ENCODE assay signal across 18 cellular contexts in genomic region chr7:158579662-158580646, GRCh38. TPM values are rescaled to one million over a fixed set of nuclear protein-coding genes. Genes with fewer than 3 reads are reported as not detected.
A peak's percentile ranks its signal among the peaks of the same experiment; 100 is the strongest.
DNase-seq lines count a peak whose midpoint lies in the region; ATAC-seq, FAIRE-seq and TF ChIP-seq lines count a peak whose summit lies in the region.
"Had no signal": no experiment of that assay in that cellular context is flagged by ENCODE, and none has a peak within 500 bp of the region (broad histone marks: within the 10 kb centered on the region; RNA-seq: fewer than 3 reads in every experiment).

No MANE protein-coding gene starts in this region.

- FAIRE-seq in HepG2 (lab: Jason Lieb, UNC) (no peak), pancreas (lab: Jason Lieb, UNC) (no peak)
- FAIRE-seq: D721Med had no signal

- CTCF ChIA-PET in HepG2 (lab: Yijun Ruan, JAX; ENCODE audit: low intra/inter-chr PET ratio, low total read pairs) = no interaction called here
- CTCF ChIA-PET in WTC11 (lab: Charles Lee) = no interaction called here

- no peak overlapping the region for H3K4me3 Mint-ChIP-seq in WTC11
- H3K4me3 Mint-ChIP-seq in natural killer cell treated with Interleukin-12 subunit alpha and Interleukin-12 subunit beta and Interleukin-15 and Interleukin-18, amount 100 ng/mL, for 72 hours = no peak overlapping the region
- H3K4me3 Mint-ChIP-seq: CD4-positive, CD25-positive, alpha-beta regulatory T cell; CD8-positive, alpha-beta memory T cell had no signal

- TF ChIP-seq RAD21 in HepG2 (CRISPR knock-in tag; IDR thresholded peaks at IDR 0.05) = no peak

- peak overlapping the region; percentile 64; the same call in 1 of the 2 replicates for H3K9ac ChIP-seq in HepG2 (ENCODE audit: insufficient read depth, low read depth, low read length)

- peaks cover 71% of the 10 kb centered on the region for H3K79me2 ChIP-seq in HepG2 (ENCODE audit: insufficient read depth, low read length)

- POLR2A ChIA-PET in HepG2 (lab: Yijun Ruan, JAX) = interaction anchor here (1.1 to 3.3 kb wide), 4 partner anchors 11 to 69 kb away, joined by 3 to 20 read pairs (median 6); no protein-coding TSS in a partner anchor
- POLR2A ChIA-PET in WTC11 (lab: Charles Lee) = no interaction called here

- peaks cover 19% of the 10 kb centered on the region for H3K36me3 Mint-ChIP-seq in WTC11
- peaks cover 14% of the 10 kb centered on the region for H3K36me3 Mint-ChIP-seq in natural killer cell treated with Interleukin-12 subunit alpha and Interleukin-12 subunit beta and Interleukin-15 and Interleukin-18, amount 100 ng/mL, for 72 hours

- ATAC-seq in HepG2 (peak; percentile 70), right lobe of liver (no peak), WTC11 (no peak), pancreas (no peak)
- ATAC-seq in natural killer cell treated with Interleukin-12 subunit alpha and Interleukin-12 subunit beta and Interleukin-15 and Interleukin-18, amount 100 ng/mL, for 72 hours = no peak
- ATAC-seq: HCT116 had no signal

- H3K4me1 Mint-ChIP-seq in WTC11 = no peaks in the 10 kb centered on the region
- peaks cover 0 to 3% of the 10 kb centered on the region in 2 donors for H3K4me1 Mint-ChIP-seq in natural killer cell treated with Interleukin-12 subunit alpha and Interleukin-12 subunit beta and Interleukin-15 and Interleukin-18, amount 100 ng/mL, for 72 hours (ENCODE audit: low read depth in 2 of 2)
- H3K4me1 Mint-ChIP-seq: CD8-positive, alpha-beta memory T cell had no signal

- peaks cover 6% of the 10 kb centered on the region for H3K9me3 ChIP-seq in HepG2 (ENCODE audit: low read length)
- no peaks in the 10 kb centered on the region for H3K9me3 ChIP-seq in right lobe of liver
- H3K9me3 ChIP-seq in pancreas = no peaks in the 10 kb centered on the region
- H3K9me3 ChIP-seq: BE2C had no signal

- DNase-seq in HepG2 (ENCODE audit: low spot score) (peak; percentile 69), right lobe of liver (no peak), WTC11 (ENCODE audit: low spot score) (no peak), pancreas (no peak), NCI-H2107 treated with DMSO at 0.1 percent for 48 hours (lab: John Stamatoyannopoulos, UW; ENCODE audit: unreplicated experiment) (no peak), MV-4-11 (lab: John Stamatoyannopoulos, UW) (no peak)
- no peak for DNase-seq in natural killer cell treated with Interleukin-12 subunit alpha and Interleukin-12 subunit beta and Interleukin-15 and Interleukin-18, amount 100 ng/mL, for 72 hours (ENCODE audit: low spot score)
- DNase-seq: BE2C; C1 segment of cervical spinal cord; CD4-positive, CD25-positive, alpha-beta regulatory T cell; CD8-positive, alpha-beta memory T cell; COR-L47; DMS79 treated with DMSO at 0.1 percent for 48 hours; GF-D8; GOT3; H7 had no signal

- no peak overlapping the region for H3K27ac Mint-ChIP-seq in WTC11
- H3K27ac Mint-ChIP-seq in natural killer cell treated with Interleukin-12 subunit alpha and Interleukin-12 subunit beta and Interleukin-15 and Interleukin-18, amount 100 ng/mL, for 72 hours = no peak overlapping the region
- H3K27ac Mint-ChIP-seq: CD4-positive, CD25-positive, alpha-beta regulatory T cell; CD8-positive, alpha-beta memory T cell had no signal

- H3K4me2 ChIP-seq in HepG2 (ENCODE audit: low read depth, low read length) = peak overlapping the region; percentile 81

- H3K27me3 Mint-ChIP-seq in WTC11 (ENCODE audit: low read depth) = peaks cover 29% of the 10 kb centered on the region
- peaks cover 16 to 20% of the 10 kb centered on the region in 2 donors for H3K27me3 Mint-ChIP-seq in natural killer cell treated with Interleukin-12 subunit alpha and Interleukin-12 subunit beta and Interleukin-15 and Interleukin-18, amount 100 ng/mL, for 72 hours

- TF ChIP-seq POLR2A in HepG2 (IDR thresholded peaks at IDR 0.05; ENCODE audit: insufficient read depth in 1 of 2, low read depth in 2 of 2, low read length in 2 of 2) = no peak
- TF ChIP-seq POLR2A in right lobe of liver (IDR thresholded peaks at IDR 0.05) = no peak

- intact Hi-C loops in HepG2 (cut with micrococcal nuclease; ENCODE audit: unreplicated experiment) (loop anchor here (1.0 to 5.0 kb wide), 2 partner anchors 10 to 83 kb away; no protein-coding TSS in a partner anchor), right lobe of liver (cut with DNase I) (no loop called here), pancreas (cut with DNase I) (no loop called here)

- peaks cover 3 to 10% of the 10 kb centered on the region in 2 experiments; a peak in 4 of 5 replicates for H3K36me3 ChIP-seq in HepG2 (replicated peaks in 1 of 2; ENCODE audit: control insufficient read depth in 1 of 2, insufficient read depth in 2 of 2, low read length in 2 of 2)
- H3K36me3 ChIP-seq in right lobe of liver = no peaks in the 10 kb centered on the region
- H3K36me3 ChIP-seq in pancreas = no peaks in the 10 kb centered on the region
- H3K36me3 ChIP-seq: BE2C had no signal

- in situ Hi-C loops in HepG2 (cut with HindIII; ENCODE audit: extremely low pct_ligation_motif_present, low pct_unique_long_range_greater_than_20kb) = no loop called here

- no peak for TF ChIP-seq CTCF in HepG2 (CRISPR knock-in tag; IDR thresholded peaks at IDR 0.05)
- no peak for TF ChIP-seq CTCF in right lobe of liver (IDR thresholded peaks at IDR 0.05)
- no peak for TF ChIP-seq CTCF in WTC11 (IDR thresholded peaks at IDR 0.05)
- TF ChIP-seq CTCF in pancreas (IDR thresholded peaks at IDR 0.05) = no peak

- BruUV-seq in HepG2 (replicated peaks; lab: Mats Ljungman, UMichigan) = no TSS peak

- H4K20me1 ChIP-seq in HepG2 (ENCODE audit: insufficient read depth, low read length) = no peaks in the 10 kb centered on the region

- no peak overlapping the region for H3K4me3 ChIP-seq in HepG2 (replicated peaks in 1 of 3; ENCODE audit: insufficient read depth in 1 of 3, low read depth in 2 of 3, low read length in 3 of 3)
- H3K4me3 ChIP-seq in right lobe of liver = no peak overlapping the region
- H3K4me3 ChIP-seq in pancreas = no peak overlapping the region

- WGBS in HepG2 (ENCODE audit: low lambda C conversion rate) = 62% methylated on average over 9 of the region's 9 CpGs
- 72% methylated on average over 9 of the region's 9 CpGs for WGBS in right lobe of liver (ENCODE audit: insufficient coverage, low coverage, low lambda C conversion rate, missing lambda C conversion rate)
- 77 to 80% methylated on average over 9 of the region's 9 CpGs for WGBS in pancreas, 2 donors

- TF ChIP-seq EP300 in HepG2 (IDR thresholded peaks at IDR 0.05; ENCODE audit: low read depth in 2 of 2, low read length in 2 of 2) = peak in 1 of 2 experiments; percentile 84; a peak in 2 of 4 replicates
- no peak; the same call in 1 of the 2 replicates for TF ChIP-seq EP300 in HepG2 (CRISPR knock-in tag; IDR thresholded peaks at IDR 0.05; ENCODE audit: borderline replicate concordance)

- H2AFZ ChIP-seq in HepG2 (ENCODE audit: low read length) = no peak overlapping the region

- H3K27ac ChIP-seq in HepG2 (ENCODE audit: extremely low read length, insufficient read depth, low read length) = peak overlapping the region; percentile 89
- no peak overlapping the region for H3K27ac ChIP-seq in right lobe of liver
- peak overlapping the region; percentile 53 to 87 (median 67) for H3K27ac ChIP-seq in pancreas

- H3K9me3 Mint-ChIP-seq in WTC11 = peaks cover 29% of the 10 kb centered on the region
- H3K9me3 Mint-ChIP-seq in natural killer cell treated with Interleukin-12 subunit alpha and Interleukin-12 subunit beta and Interleukin-15 and Interleukin-18, amount 100 ng/mL, for 72 hours = peaks cover 13% of the 10 kb centered on the region

- H3K27me3 ChIP-seq in HepG2 (ENCODE audit: control insufficient read depth in 1 of 2, insufficient read depth in 2 of 2, low read length in 2 of 2) = no peaks in the 10 kb centered on the region
- H3K27me3 ChIP-seq in right lobe of liver = no peaks in the 10 kb centered on the region
- no peaks in the 10 kb centered on the region for H3K27me3 ChIP-seq in pancreas
- H3K27me3 ChIP-seq: BE2C had no signal

- H3K4me1 ChIP-seq in HepG2 (ENCODE audit: insufficient read depth, low read length) (peaks cover 88% of the 10 kb centered on the region), right lobe of liver (no peaks in the 10 kb centered on the region), pancreas (peaks cover 11 to 34% (median 33%) of the 10 kb centered on the region in 3 donors)

RNA-seq across cellular contexts. Expression of gene PTPRN2, which starts 7.7 kb away (rescaled TPM):
- 1.7 and 2.5 TPM in 2 replicates for total RNA-seq in HepG2 (2016; rRNA removed; fragmentation: Illumina TruSeq; extraction: Trizol)
- 0.88 and 1.4 TPM in 2 replicates for total RNA-seq in HepG2 (2016; cell fraction: cytosol; rRNA removed; fragmentation: Illumina TruSeq; extraction: Trizol; ENCODE audit: low read depth)
- total RNA-seq in HepG2 (2016; cell fraction: insoluble cytoplasmic fraction; rRNA removed; fragmentation: Illumina TruSeq; extraction: Trizol) = 1.4 and 2.6 TPM in 2 replicates
- total RNA-seq in HepG2 (2016; cell fraction: membrane; rRNA removed; fragmentation: Illumina TruSeq; extraction: Trizol) = 2.3 TPM in 2 replicates
- 3.7 and 5.0 TPM in 2 replicates for total RNA-seq in HepG2 (2016; cell fraction: nucleus; rRNA removed; fragmentation: Illumina TruSeq; extraction: Trizol)
- 24.2 and 50.0 TPM in 2 replicates for polyA plus RNA-seq in HepG2 (2011; rRNA removed)
- polyA plus RNA-seq in HepG2 (2011; cell fraction: cytosol; rRNA removed) = 42.2 and 59.6 TPM in 2 replicates
- polyA plus RNA-seq in HepG2 (2011; cell fraction: nucleus; rRNA removed) = 73.6 and 81.5 TPM in 2 replicates
- polyA plus RNA-seq in HepG2 (2012) = 49.0 and 72.5 TPM in 2 replicates
- polyA plus RNA-seq in HepG2 (2016; cell fraction: cytosol; fragmentation: Illumina TruSeq; extraction: Trizol; ENCODE audit: low read depth) = 0.94 and 1.3 TPM in 2 replicates
- 2.5 TPM in 2 replicates for polyA plus RNA-seq in HepG2 (2016; cell fraction: insoluble cytoplasmic fraction; fragmentation: Illumina TruSeq; extraction: Trizol; ENCODE audit: low read depth)
- polyA plus RNA-seq in HepG2 (2016; cell fraction: membrane; fragmentation: Illumina TruSeq; extraction: Trizol; ENCODE audit: low read depth) = 1.7 and 2.2 TPM in 2 replicates
- 3.0 and 5.1 TPM in 2 replicates for polyA plus RNA-seq in HepG2 (2016; cell fraction: nucleus; fragmentation: Illumina TruSeq; extraction: Trizol; ENCODE audit: insufficient read depth, low read depth)
- polyA minus RNA-seq in HepG2 (2011; rRNA and poly(A)+ RNA removed; ENCODE audit: low replicate concordance) = 35.1 TPM in 1 of 2 replicates, not detected in the other
- 18.6 and 43.5 TPM in 2 replicates for polyA minus RNA-seq in HepG2 (2011; cell fraction: cytosol; rRNA and poly(A)+ RNA removed)
- 33.3 and 45.4 TPM in 2 replicates for polyA minus RNA-seq in HepG2 (2011; cell fraction: nucleus; rRNA and poly(A)+ RNA removed)
- total RNA-seq in right lobe of liver = under 1 TPM; 0.15 to 0.87 (median 0.67) TPM
- 2.6 to 4.7 TPM (median 3.9 TPM) in 3 replicates for total RNA-seq in WTC11 (2021)
- 10 to 100 TPM; 12.4 to 40.7 (median 31.8) TPM for total RNA-seq in pancreas
- polyA plus RNA-seq in pancreas = 10 to 100 TPM; 12.2 to 49.2 TPM
- under 1 TPM; 0.17 to 0.74 TPM for total RNA-seq in natural killer cell treated with Interleukin-12 subunit alpha and Interleukin-12 subunit beta and Interleukin-15 and Interleukin-18, amount 100 ng/mL, for 72 hours

Comparison
In these comparisons a context has a peak if more than half of its experiments do, and no peak if none do; other contexts are left out.
1. H3K27ac ChIP-seq: peak in HepG2 (single experiment) and pancreas (4 of 4); none in right lobe of liver (0 of 3).
2. Of the 50 proteins assayed by ChIP-seq in both HepG2 and WTC11: peak only in HepG2: ATF2, FOXJ3, FOXK1, FOXP4, IRF2, MAX and 8 more; only in WTC11: none; in both: GABPB1; in neither: 33; mixed calls (peak in some experiments, not most) for 2.